In the genomic region with DNA sequence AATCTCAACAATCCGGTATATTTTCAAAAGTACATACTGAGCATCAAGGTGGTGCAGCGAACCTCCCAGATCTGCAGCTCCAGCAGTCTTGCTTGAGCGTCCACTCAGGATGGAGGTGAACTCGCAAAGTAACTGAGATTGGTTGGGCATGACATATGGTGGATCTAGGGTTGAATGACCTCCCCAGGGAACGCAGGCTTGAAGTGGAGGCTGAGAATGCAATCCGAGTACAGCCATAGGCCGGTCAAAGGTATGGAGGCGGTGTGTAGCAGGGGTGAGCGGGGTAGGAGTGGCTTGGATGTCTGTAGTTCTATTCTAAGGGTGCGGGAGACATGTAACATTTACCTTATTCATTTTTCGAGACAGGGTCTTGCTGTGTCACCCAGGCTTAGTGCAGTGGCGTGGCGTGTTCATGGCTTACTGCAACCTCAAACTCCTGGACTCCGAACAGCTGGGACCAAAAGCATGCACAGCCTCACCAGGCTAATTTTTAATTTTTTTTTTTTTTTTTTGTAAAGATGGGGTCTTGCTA, we compare ENCODE assay signal across 8 cellular contexts. TPM values are rescaled to one million over a fixed set of nuclear protein-coding genes. Genes with fewer than 3 reads are reported as not detected.
A peak's percentile ranks its signal among the peaks of the same experiment; 100 is the strongest.
DNase-seq lines count a peak whose midpoint lies in the region; ATAC-seq and TF ChIP-seq lines count a peak whose summit lies in the region.

No MANE protein-coding gene starts in this region.

- peak; percentile 55 for ATAC-seq in RWPE2 (ENCODE audit: low read depth)
- peak; percentile 66 for ATAC-seq in left lung

- H3K27ac ChIP-seq in RWPE2 (ENCODE audit: poor library complexity, severe bottlenecking): peak overlapping the region; percentile 67
- H3K27ac ChIP-seq in coronary artery: peak overlapping the region; percentile 92 to 97
- peak overlapping the region; percentile 83 to 92 for H3K27ac ChIP-seq in left lung
- H3K27ac ChIP-seq in substantia nigra (ENCODE audit: low read depth, low read length, poor library complexity, severe bottlenecking): peak overlapping the region; percentile 86

- H3K4me3 ChIP-seq in RWPE2 (ENCODE audit: severe bottlenecking): peak overlapping the region; percentile 84
- H3K4me3 ChIP-seq in coronary artery: peak overlapping the region; percentile 95
- H3K4me3 ChIP-seq in left lung: peak overlapping the region; percentile 71 to 76

- intact Hi-C loops in left lung (cut with DNase I): no loop called here

- no peaks in the 10 kb centered on the region for H3K4me1 ChIP-seq in RWPE2 (ENCODE audit: insufficient read depth, poor library complexity, severe bottlenecking)
- peaks cover 7 to 35% of the 10 kb centered on the region in 2 donors for H3K4me1 ChIP-seq in left lung

- H3K36me3 ChIP-seq in RWPE2 (ENCODE audit: low read depth) (peaks cover 60% of the 10 kb centered on the region), left lung (peaks cover 0 to 47% of the 10 kb centered on the region in 2 donors)

- no peaks in the 10 kb centered on the region for H3K9me3 ChIP-seq in RWPE2 (ENCODE audit: severe bottlenecking)
- no peaks in the 10 kb centered on the region for H3K9me3 ChIP-seq in left lung

- TF ChIP-seq CTCF in GM20000 (IDR thresholded peaks at IDR 0.05; ENCODE audit: extremely low read depth, missing control alignments) (no peak), RWPE2 (IDR thresholded peaks at IDR 0.05; ENCODE audit: poor library complexity, severe bottlenecking) (no peak), coronary artery (IDR thresholded peaks at IDR 0.05) (no peak), left lung (IDR thresholded peaks at IDR 0.05) (no peak)

- H3K27me3 ChIP-seq in RWPE2 (ENCODE audit: insufficient read depth, poor library complexity, severe bottlenecking) (no peaks in the 10 kb centered on the region), left lung (no peaks in the 10 kb centered on the region)

- peak; percentile 23 for DNase-seq in DMS114 treated with DMSO at 0.1 percent for 48 hours (lab: John Stamatoyannopoulos, UW; ENCODE audit: unreplicated experiment)
- DNase-seq in GM20000 (ENCODE audit: low spot score): peak; percentile 80
- DNase-seq in HuH-7 (ENCODE audit: low spot score): peak; percentile 93
- no peak for DNase-seq in RWPE2 (ENCODE audit: low spot score)
- DNase-seq in coronary artery (ENCODE audit: low spot score): no peak
- no peak for DNase-seq in left lung
- peak in 6 of 49 donors; percentile 25 to 55 (median 43) for DNase-seq in substantia nigra (lab: John Stamatoyannopoulos, UW)
- no peak for DNase-seq in amniotic stem cell (lab: John Stamatoyannopoulos, UW)

RNA-seq across cellular contexts. Expression of a gene that starts 0.6 kb away (rescaled TPM):
- total RNA-seq in left lung: 10 to 100 TPM; 30.1 to 31.8 TPM

RNA-seq across cellular contexts. Expression of a gene that starts 15.8 kb away (rescaled TPM):
- 10 to 100 TPM; 21.9 to 24.9 TPM for total RNA-seq in left lung

RNA-seq across cellular contexts. Expression of a gene that starts 16.6 kb away (rescaled TPM):
- total RNA-seq in left lung: 10 to 100 TPM; 18.4 to 27.7 TPM

RNA-seq across cellular contexts. Expression of a gene that starts 30.9 kb away (rescaled TPM):
- total RNA-seq in left lung: 10 to 100 TPM; 41.7 to 72.9 TPM

RNA-seq across cellular contexts. Expression of a gene that starts 31.6 kb away (rescaled TPM):
- total RNA-seq in left lung: 10 to 100 TPM in 1 of 2 donors, 1 to 10 TPM in 1; 6.5 to 11.8 TPM

Comparison
In these comparisons a context has a peak if more than half of its experiments do, and no peak if none do; other contexts are left out.
1. DNase-seq: peak in DMS114 treated with DMSO at 0.1 percent for 48 hours (single experiment), GM20000 (single experiment) and HuH-7 (single experiment); none in RWPE2 (single experiment), coronary artery (single experiment), left lung (0 of 2) and amniotic stem cell (single experiment).
2. Peak in every context shown above with its lines, with median percentiles within 50 percentile points of each other: H3K27ac ChIP-seq and H3K4me3 ChIP-seq.